ENCODE assay signal across 8 cellular contexts in the genomic region with DNA sequence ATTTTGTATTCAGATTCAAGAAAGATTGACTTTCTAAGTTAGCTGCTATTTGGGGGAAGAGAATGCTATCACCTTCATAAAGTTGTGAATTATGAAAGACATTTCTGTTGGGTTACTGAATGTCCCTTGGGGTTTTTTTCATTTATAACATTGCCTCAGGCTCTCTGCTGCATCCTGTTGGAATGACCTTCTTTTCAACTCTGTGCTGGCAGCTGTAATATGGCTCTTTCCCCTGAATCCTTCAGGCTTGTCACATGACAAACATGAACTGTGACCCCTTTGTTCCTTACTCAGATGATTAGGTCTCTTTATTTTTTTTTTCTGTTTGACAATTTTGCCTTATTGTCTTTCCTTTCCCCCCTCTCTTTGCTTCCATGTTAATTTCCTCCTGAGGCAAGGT.
A peak's percentile ranks its signal among the peaks of the same experiment; 100 is the strongest.
DNase-seq lines count a peak whose midpoint lies in the region; ATAC-seq and TF ChIP-seq lines count a peak whose summit lies in the region.

No MANE protein-coding gene starts in this region.

- no peaks in the 10 kb centered on the region for H3K27me3 Mint-ChIP-seq in neural crest cell (ENCODE audit: low read depth)
- no peaks in the 10 kb centered on the region for H3K27me3 Mint-ChIP-seq in T-cell
- no peaks in the 10 kb centered on the region for H3K27me3 Mint-ChIP-seq in activated T-cell treated with anti-CD3 and anti-CD28 coated beads, Interleukin-2, amount 50 U/mL, for 24 hours

- H3K4me1 ChIP-seq in fibroblast of lung (ENCODE audit: control insufficient read depth, extremely low read depth, insufficient read depth, low read length) = no peaks in the 10 kb centered on the region
- peaks cover 0 to 11% (median 9%) of the 10 kb centered on the region in 4 donors for H3K4me1 ChIP-seq in stomach

- intact Hi-C loops in stomach (cut with DNase I; ENCODE audit: low total_unique reads) = no loop called here

- TF ChIP-seq POLR2A in stomach (IDR thresholded peaks at IDR 0.05) = no peak

- no peak overlapping the region for H3K4me3 ChIP-seq in fibroblast of lung (replicated peaks in 1 of 4; ENCODE audit: control extremely low read depth in 1 of 4, insufficient read depth in 1 of 4, low read depth in 3 of 4, low read length in 4 of 4)
- no peak overlapping the region for H3K4me3 ChIP-seq in stomach

- H2AFZ ChIP-seq in fibroblast of lung (ENCODE audit: low read length) = no peak overlapping the region

- TF ChIP-seq EP300 in stomach (IDR thresholded peaks at IDR 0.05) = no peak

- ATAC-seq in T-cell (replicated peaks in 1 of 4) = no peak
- no peak for ATAC-seq in GM21786 (IDR thresholded peaks at IDR 0.05; ENCODE audit: unreplicated experiment)

- H4K20me1 ChIP-seq in fibroblast of lung (ENCODE audit: control insufficient read depth, extremely low read depth, insufficient read depth, low read length) = no peaks in the 10 kb centered on the region

- TF ChIP-seq CTCF in fibroblast of lung (conservative IDR thresholded peaks at IDR 0.05 in 1 of 2, IDR thresholded peaks at IDR 0.05 in 1 of 2; ENCODE audit: low read depth in 1 of 2, low read length in 2 of 2) (no peak), neural crest cell (conservative IDR thresholded peaks at IDR 0.05) (no peak), stomach (IDR thresholded peaks at IDR 0.05) (no peak)

- no peak overlapping the region for H3K4me3 Mint-ChIP-seq in neural crest cell
- no peak overlapping the region for H3K4me3 Mint-ChIP-seq in T-cell
- H3K4me3 Mint-ChIP-seq in activated T-cell treated with anti-CD3 and anti-CD28 coated beads, Interleukin-2, amount 50 U/mL, for 24 hours = no peak overlapping the region

- no peaks in the 10 kb centered on the region for H3K79me2 ChIP-seq in fibroblast of lung (ENCODE audit: control insufficient read depth, insufficient read depth, low read length)

- H3K27ac ChIP-seq in fibroblast of lung (ENCODE audit: insufficient read depth, low read length) (no peak overlapping the region), stomach (no peak overlapping the region)

- H3K9me3 ChIP-seq in fibroblast of lung (ENCODE audit: control insufficient read depth, insufficient read depth, low read depth, low read length) (no peaks in the 10 kb centered on the region), stomach (no peaks in the 10 kb centered on the region)

- H3K36me3 Mint-ChIP-seq in neural crest cell (ENCODE audit: low read depth) = no peaks in the 10 kb centered on the region
- H3K36me3 Mint-ChIP-seq in T-cell = peaks cover 29% of the 10 kb centered on the region
- H3K36me3 Mint-ChIP-seq in activated T-cell treated with anti-CD3 and anti-CD28 coated beads, Interleukin-2, amount 50 U/mL, for 24 hours (ENCODE audit: low read depth) = peaks cover 46% of the 10 kb centered on the region

- POLR2A ChIA-PET in T-cell (lab: Charles Lee) = no interaction called here

- DNase-seq in COLO829 (ENCODE audit: low spot score) (peak; percentile 67), NCI-H69 (lab: John Stamatoyannopoulos, UW) (peak; percentile 96), fibroblast of lung (ENCODE audit: low read depth in 2 of 2) (peak; percentile 42 to 91), neural crest cell (ENCODE audit: low read depth, low spot score) (no peak), stomach (no peak), T-cell (no peak)
- no peak for DNase-seq in activated T-cell treated with anti-CD3 and anti-CD28 coated beads, Interleukin-2, amount 50 U/mL, for 24 hours

- H3K27ac Mint-ChIP-seq in neural crest cell (ENCODE audit: unreplicated experiment) = peak overlapping the region; percentile 1
- H3K27ac Mint-ChIP-seq in T-cell = no peak overlapping the region
- no peak overlapping the region for H3K27ac Mint-ChIP-seq in activated T-cell treated with anti-CD3 and anti-CD28 coated beads, Interleukin-2, amount 50 U/mL, for 24 hours

- H3K4me1 Mint-ChIP-seq in neural crest cell (peaks cover 28% of the 10 kb centered on the region), T-cell (peaks cover 0 to 2% (median 0%) of the 10 kb centered on the region in 3 donors)
- no peaks in the 10 kb centered on the region for H3K4me1 Mint-ChIP-seq in activated T-cell treated with anti-CD3 and anti-CD28 coated beads, Interleukin-2, amount 50 U/mL, for 24 hours (ENCODE audit: low read depth)

- no peak overlapping the region for H3K4me2 ChIP-seq in fibroblast of lung (ENCODE audit: extremely low read depth, insufficient read depth, low read length)

- H3K36me3 ChIP-seq in fibroblast of lung (ENCODE audit: control insufficient read depth, insufficient read depth, low read length) (no peaks in the 10 kb centered on the region), stomach (peaks cover 0 to 11% (median 4%) of the 10 kb centered on the region in 4 donors)

- CTCF ChIA-PET in T-cell (lab: Charles Lee) = interaction anchor here (0.7 to 0.8 kb wide), 3 partner anchors 42 to 141 kb away, joined by 3 to 4 read pairs (median 3); no protein-coding TSS in a partner anchor

- H3K9ac ChIP-seq in fibroblast of lung (ENCODE audit: insufficient read depth, low read length) = no peak overlapping the region

- H3K27me3 ChIP-seq in fibroblast of lung (ENCODE audit: control insufficient read depth, insufficient read depth, low read length) = no peaks in the 10 kb centered on the region
- no peaks in the 10 kb centered on the region for H3K27me3 ChIP-seq in stomach

- H3K9me3 Mint-ChIP-seq in neural crest cell (peaks cover 2% of the 10 kb centered on the region), T-cell (no peaks in the 10 kb centered on the region)
- H3K9me3 Mint-ChIP-seq in activated T-cell treated with anti-CD3 and anti-CD28 coated beads, Interleukin-2, amount 50 U/mL, for 24 hours = no peaks in the 10 kb centered on the region

Comparison
In these comparisons a context has a peak if more than half of its experiments do, and no peak if none do; other contexts are left out.
1. DNase-seq: peak in COLO829 (single experiment), NCI-H69 (single experiment) and fibroblast of lung (2 of 2); none in neural crest cell (single experiment), stomach (single experiment), T-cell (0 of 34) and activated T-cell treated with anti-CD3 and anti-CD28 coated beads, Interleukin-2, amount 50 U/mL, for 24 hours (single experiment).